ENCODE assay signal across 19 cellular contexts in genomic region chr9:20987521-20987920, GRCh38. TPM values are rescaled to one million over a fixed set of nuclear protein-coding genes. Genes with fewer than 3 reads are reported as not detected.
"Had no signal": no experiment of that assay in that cellular context is flagged by ENCODE, and none has a peak within 500 bp of the region (broad histone marks: within the 10 kb centered on the region; RNA-seq: fewer than 3 reads in every experiment).

No MANE protein-coding gene starts in this region.

- H3K27ac ChIP-seq: heart left ventricle, pancreas, suprapubic skin, upper lobe of left lung, uterus had no signal

- H3K36me3 ChIP-seq: uterus had no signal

- H3K27me3 ChIP-seq: dorsolateral prefrontal cortex, heart left ventricle, pancreas, suprapubic skin, tibial artery, upper lobe of left lung, uterus had no signal

- DNase-seq: cortex of kidney; dorsolateral prefrontal cortex; effector memory CD4-positive, alpha-beta T cell; heart left ventricle; islet precursor cell; mammary epithelial cell; naive thymus-derived CD4-positive, alpha-beta T cell; pancreas; right cardiac atrium; small intestine; stimulated activated CD4-positive, alpha-beta T cell treated with anti-CD3 and anti-CD28 coated beads, Interleukin-2, amount 100 ng/mL, for 48 hours; stimulated activated naive CD4-positive, alpha-beta T cell treated with Interleukin-2 at 50 U/mL for 16 hours; tibial artery; upper lobe of left lung; uterus had no signal

- H3K4me3 ChIP-seq: dorsolateral prefrontal cortex, heart left ventricle, pancreas, suprapubic skin, tibial artery, upper lobe of left lung, uterus had no signal

- H3K9me3 ChIP-seq: heart left ventricle, pancreas, suprapubic skin, tibial artery, upper lobe of left lung, uterus had no signal

- H3K4me1 ChIP-seq: pancreas, suprapubic skin, uterus had no signal

- FAIRE-seq: endometrium, frontal cortex, pancreas, small intestine had no signal

RNA-seq across cellular contexts. Expression of gene HACD4, which starts 43.9 kb away (rescaled TPM):
- polyA plus RNA-seq: neural cell had no signal
